In genomic region chr5:151219138-151219537, GRCh38 we compare ENCODE assay signal across 19 cellular contexts. TPM values are rescaled to one million over a fixed set of nuclear protein-coding genes. Genes with fewer than 3 reads are reported as not detected.
A peak's percentile ranks its signal among the peaks of the same experiment; 100 is the strongest.
DNase-seq lines count a peak whose midpoint lies in the region; ATAC-seq and TF ChIP-seq lines count a peak whose summit lies in the region.
"Had no signal": no experiment of that assay in that cellular context is flagged by ENCODE, and none has a peak within 500 bp of the region (broad histone marks: within the 10 kb centered on the region; RNA-seq: fewer than 3 reads in every experiment).

No MANE protein-coding gene starts in this region.

- H3K4me3 Mint-ChIP-seq in CD4-positive, alpha-beta T cell: peak overlapping the region; percentile 7
- H3K4me3 Mint-ChIP-seq in IgD-negative memory B cell: peak overlapping the region in 2 of 4 donors; percentile 34 to 52
- H3K4me3 Mint-ChIP-seq in activated naive CD8-positive, alpha-beta T cell treated with anti-CD3 and anti-CD28 coated beads, Interleukin-2, amount 50 U/mL, for 24 hours: no peak overlapping the region

- peak overlapping the region; percentile 60 for H3K27ac ChIP-seq in CD4-positive, alpha-beta T cell (ENCODE audit: low read depth, low read length)
- peak overlapping the region; percentile 88 for H3K27ac ChIP-seq in psoas muscle
- H3K27ac ChIP-seq: colonic mucosa, HL-60, ovary had no signal

- DNase-seq in CD4-positive, alpha-beta T cell: no peak
- DNase-seq in activated naive CD8-positive, alpha-beta T cell treated with anti-CD3 and anti-CD28 coated beads, Interleukin-2, amount 50 U/mL, for 24 hours: no peak
- DNase-seq in psoas muscle: no peak
- no peak for DNase-seq in NCI-H748 (lab: John Stamatoyannopoulos, UW; ENCODE audit: unreplicated experiment)
- no peak for DNase-seq in posterior cingulate gyrus
- no peak for DNase-seq in NCI-H510A (lab: John Stamatoyannopoulos, UW)
- DNase-seq in COLO668 (lab: John Stamatoyannopoulos, UW; ENCODE audit: unreplicated experiment): no peak
- DNase-seq: activated CD4-positive, alpha-beta T cell treated with anti-CD3 and anti-CD28 coated beads, Interleukin-2, amount 50 U/mL, for 4 hours; activated gamma-delta T cell; colonic mucosa; DMS79 treated with DMSO at 0.1 percent for 48 hours; left lung; NCI-H82; ovary; trophoblast cell had no signal

- WGBS in psoas muscle, 3 donors: 79 to 94% (median 85%) methylated on average over 9 of the region's 9 CpGs

- no peaks in the 10 kb centered on the region for H3K27me3 ChIP-seq in CD4-positive, alpha-beta T cell (ENCODE audit: control insufficient read depth, insufficient read depth, low read length)
- H3K27me3 ChIP-seq in psoas muscle (ENCODE audit: insufficient read depth in 3 of 3, low read length in 2 of 3): no peaks in the 10 kb centered on the region
- H3K27me3 ChIP-seq: colonic mucosa, left lung, ovary had no signal

- H3K4me1 Mint-ChIP-seq in CD4-positive, alpha-beta T cell (ENCODE audit: low read depth): peaks cover 93% of the 10 kb centered on the region
- H3K4me1 Mint-ChIP-seq in IgD-negative memory B cell: peaks cover 72 to 80% (median 75%) of the 10 kb centered on the region in 3 donors
- peaks cover 86% of the 10 kb centered on the region for H3K4me1 Mint-ChIP-seq in activated naive CD8-positive, alpha-beta T cell treated with anti-CD3 and anti-CD28 coated beads, Interleukin-2, amount 50 U/mL, for 24 hours

- H3K27ac Mint-ChIP-seq in CD4-positive, alpha-beta T cell: peak overlapping the region; percentile 94
- peak overlapping the region in 2 of 3 donors; percentile 30 to 70 for H3K27ac Mint-ChIP-seq in IgD-negative memory B cell
- peak overlapping the region; percentile 70 for H3K27ac Mint-ChIP-seq in activated naive CD8-positive, alpha-beta T cell treated with anti-CD3 and anti-CD28 coated beads, Interleukin-2, amount 50 U/mL, for 24 hours

- H3K27me3 Mint-ChIP-seq in CD4-positive, alpha-beta T cell: no peaks in the 10 kb centered on the region
- no peaks in the 10 kb centered on the region for H3K27me3 Mint-ChIP-seq in IgD-negative memory B cell
- no peaks in the 10 kb centered on the region for H3K27me3 Mint-ChIP-seq in activated naive CD8-positive, alpha-beta T cell treated with anti-CD3 and anti-CD28 coated beads, Interleukin-2, amount 50 U/mL, for 24 hours

- H3K4me3 ChIP-seq in psoas muscle: no peak overlapping the region
- H3K4me3 ChIP-seq: colonic mucosa, left lung, ovary, skin epidermis had no signal

- no peaks in the 10 kb centered on the region for H3K9me3 ChIP-seq in CD4-positive, alpha-beta T cell (ENCODE audit: control insufficient read depth, low read length)
- H3K9me3 ChIP-seq in psoas muscle: no peaks in the 10 kb centered on the region
- H3K9me3 ChIP-seq: colonic mucosa, left lung, ovary had no signal

- TF ChIP-seq CTCF in CD4-positive, alpha-beta T cell (IDR thresholded peaks at IDR 0.05): no peak
- TF ChIP-seq CTCF in psoas muscle (IDR thresholded peaks at IDR 0.05): no peak

- CTCF ChIA-PET in CD4-positive, alpha-beta T cell (lab: Charles Lee): interaction anchor here (0.6 to 1.3 kb wide), 2 partner anchors 48 to 79 kb away, joined by 3 read pairs; no protein-coding TSS in a partner anchor

- H3K4me1 ChIP-seq in psoas muscle: peaks cover 77% of the 10 kb centered on the region
- H3K4me1 ChIP-seq: colonic mucosa had no signal

- POLR2A ChIA-PET in CD4-positive, alpha-beta T cell (lab: Charles Lee): interaction anchor here (1.2 kb wide), 1 partner anchor 17 kb away, joined by 3 read pairs; no protein-coding TSS in a partner anchor

- H3K36me3 ChIP-seq in psoas muscle (ENCODE audit: insufficient read depth in 1 of 2, low read depth in 1 of 2): no peaks in the 10 kb centered on the region
- H3K36me3 ChIP-seq: colonic mucosa, left lung, ovary had no signal

- no peaks in the 10 kb centered on the region for H3K9me3 Mint-ChIP-seq in CD4-positive, alpha-beta T cell
- H3K9me3 Mint-ChIP-seq in IgD-negative memory B cell: no peaks in the 10 kb centered on the region
- H3K9me3 Mint-ChIP-seq in activated naive CD8-positive, alpha-beta T cell treated with anti-CD3 and anti-CD28 coated beads, Interleukin-2, amount 50 U/mL, for 24 hours: no peaks in the 10 kb centered on the region

- ATAC-seq in CD4-positive, alpha-beta T cell (ENCODE audit: poor library complexity): no peak
- ATAC-seq in activated naive CD8-positive, alpha-beta T cell treated with anti-CD3 and anti-CD28 coated beads, Interleukin-2, amount 50 U/mL, for 24 hours: no peak
- no peak for ATAC-seq in psoas muscle
- ATAC-seq: left lung, SK-N-SH treated with all-trans-retinoic acid at 6 μM for 48 hours had no signal

- intact Hi-C loops in CD4-positive, alpha-beta T cell (cut with DNase I, micrococcal nuclease): no loop called here
- intact Hi-C loops in psoas muscle (cut with DNase I) (no loop called here), posterior cingulate gyrus (cut with DNase I) (no loop called here)

- H3K36me3 Mint-ChIP-seq in CD4-positive, alpha-beta T cell (ENCODE audit: low read depth): peaks cover 86% of the 10 kb centered on the region
- H3K36me3 Mint-ChIP-seq in IgD-negative memory B cell: peaks cover 2% of the 10 kb centered on the region
- peaks cover 39% of the 10 kb centered on the region for H3K36me3 Mint-ChIP-seq in activated naive CD8-positive, alpha-beta T cell treated with anti-CD3 and anti-CD28 coated beads, Interleukin-2, amount 50 U/mL, for 24 hours (ENCODE audit: low read depth)

RNA-seq across cellular contexts. Expression of gene CCDC69, which starts 4.8 kb away (rescaled TPM):
- total RNA-seq in CD4-positive, alpha-beta T cell: 10 to 100 TPM; 68.0 to 68.9 TPM
- polyA plus RNA-seq in IgD-negative memory B cell: 75.5 TPM
- total RNA-seq in psoas muscle: 10 to 100 TPM; 58.8 to 96.9 (median 65.9) TPM
- 100 to 1,000 TPM in 1 of 3 donors, 10 to 100 TPM in 2; 27.0 to 180 (median 70.7) TPM for polyA plus RNA-seq in psoas muscle

RNA-seq across cellular contexts. Expression of gene GM2A, which starts 33.8 kb away (rescaled TPM):
- total RNA-seq in CD4-positive, alpha-beta T cell: 1 to 10 TPM; 3.1 to 4.1 TPM
- polyA plus RNA-seq in IgD-negative memory B cell (31.5 TPM), psoas muscle (10 to 100 TPM in 1 of 3 donors, 1 to 10 TPM in 2; 3.0 to 11.6 (median 6.9) TPM)
- total RNA-seq in psoas muscle: 10 to 100 TPM in 2 of 4 donors, 1 to 10 TPM in 2; 4.0 to 12.1 (median 8.0) TPM
